In the genomic region with DNA sequence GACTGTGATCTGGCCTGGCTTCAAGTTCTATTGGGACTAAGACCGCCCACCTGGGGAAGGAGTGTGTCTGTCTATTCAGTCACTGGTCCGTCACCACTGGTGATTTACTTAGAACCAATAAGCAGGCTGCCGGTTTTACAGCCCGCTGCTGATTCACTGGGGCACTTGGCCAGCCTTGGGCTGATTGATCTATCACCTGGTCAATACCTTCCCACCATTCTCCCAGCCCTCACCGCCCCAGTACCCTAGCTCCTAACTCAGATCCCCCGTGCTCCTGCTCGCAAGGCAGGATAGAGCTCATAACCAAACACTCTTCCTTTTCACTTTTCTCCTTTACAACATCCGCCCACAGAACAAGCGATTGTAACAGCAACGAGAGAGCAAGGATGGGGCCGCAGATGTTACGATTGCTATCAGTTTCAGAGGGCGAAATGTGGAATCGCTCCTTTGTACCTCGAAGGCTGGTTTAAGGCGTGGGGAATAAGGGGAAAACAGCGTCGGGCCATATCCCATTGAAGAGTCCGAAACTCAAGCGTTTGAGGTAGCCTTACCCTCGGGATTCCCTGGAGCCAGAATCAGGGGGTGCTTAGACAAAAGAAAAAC, we compare ENCODE assay signal across 8 cellular contexts. TPM values are rescaled to one million over a fixed set of nuclear protein-coding genes. Genes with fewer than 3 reads are reported as not detected.
DNase-seq lines count a peak whose midpoint lies in the region; ATAC-seq and TF ChIP-seq lines count a peak whose summit lies in the region.

No MANE protein-coding gene starts in this region.

- H3K36me3 ChIP-seq in KOPT-K1 (ENCODE audit: insufficient read depth, low read length) (peaks cover 41% of the 10 kb centered on the region), neuron (ENCODE audit: insufficient read depth, low read length) (peaks cover 32% of the 10 kb centered on the region)

- no peak for TF ChIP-seq CTCF in fibroblast of villous mesenchyme (IDR thresholded peaks at IDR 0.05; ENCODE audit: insufficient read depth, low read depth, low read length)

- peak; percentile 93 for DNase-seq in Daoy (ENCODE audit: low read depth)
- peak; percentile 98 for DNase-seq in RKO (ENCODE audit: low spot score)
- DNase-seq in activated T-helper 9 cell treated with anti-CD3 and anti-CD28 coated beads, Interleukin-2, amount 50 U/mL, for 16 hours (ENCODE audit: low read depth) = peak; percentile 55
- DNase-seq in fibroblast of villous mesenchyme (ENCODE audit: low read depth) = peak; percentile 94
- peak; percentile 63 for DNase-seq in superior temporal gyrus (ENCODE audit: extremely low spot score)

- peak overlapping the region; percentile 89 for H3K27ac ChIP-seq in KOPT-K1 (ENCODE audit: low read depth, low read length, poor library complexity, severe bottlenecking)

- H3K4me3 ChIP-seq in fibroblast of villous mesenchyme (ENCODE audit: low read depth, low read length) (peak overlapping the region; percentile 81), neuron (ENCODE audit: low read length) (peak overlapping the region; percentile 92)

- no peaks in the 10 kb centered on the region for H3K9me3 ChIP-seq in KOPT-K1 (ENCODE audit: insufficient read depth, low read length, poor library complexity, severe bottlenecking)
- H3K9me3 ChIP-seq in neuron (ENCODE audit: low read length) = no peaks in the 10 kb centered on the region

- H3K27me3 ChIP-seq in neuron (ENCODE audit: insufficient read depth, low read length) = no peaks in the 10 kb centered on the region

- peak; percentile 89 for ATAC-seq in GM21825 (IDR thresholded peaks at IDR 0.05; ENCODE audit: unreplicated experiment)

- peaks cover 6% of the 10 kb centered on the region for H3K4me1 ChIP-seq in neuron (ENCODE audit: insufficient read depth, low read length)

- peak overlapping the region; percentile 62 for H2AFZ ChIP-seq in neuron (ENCODE audit: low read depth, low read length)

RNA-seq across cellular contexts. Expression of a gene that starts 0.7 kb away (rescaled TPM):
- total RNA-seq in Daoy (2014; rRNA removed; shearing (Covaris generic)) = 97.4 and 100 TPM in 2 replicates
- total RNA-seq in fibroblast of villous mesenchyme = 138 and 212 TPM in 2 replicates

RNA-seq across cellular contexts. Expression of a gene that starts 6.8 kb away (rescaled TPM):
- total RNA-seq in Daoy (2014; rRNA removed; shearing (Covaris generic)) = 0.06 TPM in 1 of 2 replicates, not detected in the other
- under 0.01 TPM in 1 of 2 replicates, not detected in the other for total RNA-seq in fibroblast of villous mesenchyme

RNA-seq across cellular contexts. Expression of a gene that starts 20.5 kb away (rescaled TPM):
- 52.6 and 55.9 TPM in 2 replicates for total RNA-seq in Daoy (2014; rRNA removed; shearing (Covaris generic))
- 45.1 and 52.2 TPM in 2 replicates for total RNA-seq in fibroblast of villous mesenchyme

Comparison
In these comparisons a context has a peak if more than half of its experiments do, and no peak if none do; other contexts are left out.
1. Peak in every context shown above with its lines: DNase-seq, ATAC-seq, H3K4me3 ChIP-seq and H3K27ac ChIP-seq.